ENCODE assay signal across 1 cellular context in the genomic region with DNA sequence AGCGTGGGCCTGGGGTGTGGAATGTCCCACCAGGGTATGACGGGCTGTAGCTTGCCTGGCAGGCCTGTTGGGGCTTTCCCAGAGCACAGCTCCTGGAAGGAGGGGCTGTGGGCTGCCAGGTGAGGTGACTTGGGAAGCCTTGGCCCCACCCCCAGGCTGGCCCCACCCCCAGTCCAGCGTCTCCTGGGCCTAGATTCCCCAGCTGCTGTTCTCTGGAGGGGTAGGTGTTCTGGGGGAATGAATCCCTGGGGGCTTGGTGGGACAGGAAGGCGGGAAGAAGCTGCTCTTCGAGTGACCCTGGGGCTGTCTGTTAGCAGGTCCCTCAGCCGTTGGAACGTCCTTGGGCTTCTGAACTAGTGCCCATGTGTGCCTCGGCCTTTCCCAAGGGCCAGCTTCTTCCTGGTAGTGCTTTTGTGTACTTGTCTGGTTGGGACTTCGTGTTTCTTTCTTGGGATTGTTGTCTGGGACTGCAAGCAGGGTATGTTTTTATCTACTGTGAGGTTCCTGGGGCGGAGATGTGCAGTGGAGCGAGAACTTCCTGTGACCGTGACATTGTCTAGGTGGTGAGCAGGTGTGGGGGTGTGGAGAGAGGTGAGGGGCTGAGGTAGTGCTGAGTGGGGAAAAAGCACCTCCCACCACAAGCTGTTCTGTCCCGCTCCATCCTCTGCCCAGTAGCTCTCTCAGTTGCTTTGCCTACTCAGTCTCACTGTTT.
TF ChIP-seq lines count a peak whose summit lies in the region.

No MANE protein-coding gene starts in this region.

TF ChIP-seq in H1, 55 proteins besides CTCF, POLR2A, EP300 and RAD21:
- TF ChIP-seq SP2 (IDR thresholded peaks at IDR 0.05; ENCODE audit: low read length) (no peak), NANOG (IDR thresholded peaks at IDR 0.05; ENCODE audit: insufficient read depth, low read depth, low read length, poor library complexity, severe bottlenecking) (no peak), ASH2L (IDR thresholded peaks at IDR 0.05; ENCODE audit: low read length) (no peak), RNF2 (IDR thresholded peaks at IDR 0.05; ENCODE audit: borderline replicate concordance, low read depth, low read length, missing control alignments, poor library complexity, severe bottlenecking) (no peak), HDAC2 (IDR thresholded peaks at IDR 0.05; ENCODE audit: borderline replicate concordance in 1 of 2, low read depth in 2 of 2, low read length in 2 of 2) (no peak), SUZ12 (IDR thresholded peaks at IDR 0.05; ENCODE audit: low read length) (no peak), ZNF274 (IDR thresholded peaks at IDR 0.05; ENCODE audit: borderline replicate concordance, extremely low read depth, low read length) (no peak), CHD2 (IDR thresholded peaks at IDR 0.05; ENCODE audit: low read length) (no peak), TEAD4 (IDR thresholded peaks at IDR 0.05; ENCODE audit: low read depth, low read length) (no peak; the same call in 1 of the 2 replicates), GTF2F1 (IDR thresholded peaks at IDR 0.05; ENCODE audit: borderline replicate concordance, low read depth, low read length) (no peak), RXRA (IDR thresholded peaks at IDR 0.05; ENCODE audit: insufficient read depth, low read depth, low read length) (no peak), KDM5A (IDR thresholded peaks at IDR 0.05; ENCODE audit: low read length) (no peak), TCF12 (IDR thresholded peaks at IDR 0.05; ENCODE audit: low read depth, low read length) (0 out of 2 replicates have a peak, but pooled peaks have one; percentile 44), TBP (IDR thresholded peaks at IDR 0.05; ENCODE audit: low read depth, low read length) (0 out of 2 replicates have a peak, but pooled peaks have one; percentile 11), CTBP2 (IDR thresholded peaks at IDR 0.05; ENCODE audit: borderline replicate concordance, insufficient read depth, insufficient read length, low read length) (no peak), KDM4A (IDR thresholded peaks at IDR 0.05; ENCODE audit: low read depth, low read length, severe bottlenecking) (no peak), TAF7 (optimal IDR thresholded peaks at IDR 0.05; ENCODE audit: borderline replicate concordance, low read depth, low read length) (no peak), RFX5 (IDR thresholded peaks at IDR 0.05; ENCODE audit: borderline replicate concordance, low read depth, low read length) (no peak), SIRT6 (IDR thresholded peaks at IDR 0.05; ENCODE audit: low read length) (no peak), BACH1 (IDR thresholded peaks at IDR 0.05; ENCODE audit: low read length) (no peak), SAP30 (IDR thresholded peaks at IDR 0.05; ENCODE audit: insufficient read depth, insufficient replicate concordance, low read length) (peak; percentile 22), BCL11A (IDR thresholded peaks at IDR 0.05; ENCODE audit: low read depth in 2 of 2, low read length in 2 of 2) (no peak), BRCA1 (IDR thresholded peaks at IDR 0.05; ENCODE audit: low read depth, low read length) (no peak), EGR1 (IDR thresholded peaks at IDR 0.05; ENCODE audit: borderline replicate concordance, low read depth, low read length) (no peak), KDM1A (IDR thresholded peaks at IDR 0.05; ENCODE audit: borderline replicate concordance, low read length) (no peak), HDAC6 (IDR thresholded peaks at IDR 0.05; ENCODE audit: low read depth, low read length) (no peak), CBX5 (IDR thresholded peaks at IDR 0.05; ENCODE audit: low read depth, low read length) (no peak), POU5F1 (IDR thresholded peaks at IDR 0.05; ENCODE audit: low read depth, low read length) (no peak), PHF8 (conservative IDR thresholded peaks at IDR 0.05; ENCODE audit: low read depth, low read length) (no peak), SP1 (IDR thresholded peaks at IDR 0.05; ENCODE audit: low read depth, low read length) (0 out of 2 replicates have a peak, but pooled peaks have one; percentile 24), CREB1 (IDR thresholded peaks at IDR 0.05) (no peak), SP4 (IDR thresholded peaks at IDR 0.05; ENCODE audit: low read length) (no peak), YY1 (IDR thresholded peaks at IDR 0.05; ENCODE audit: low read depth, low read length) (no peak), FOSL1 (IDR thresholded peaks at IDR 0.05; ENCODE audit: insufficient read depth, low read depth, low read length) (no peak), JUND (IDR thresholded peaks at IDR 0.05; ENCODE audit: low read length) (no peak), CBX8 (IDR thresholded peaks at IDR 0.05; ENCODE audit: borderline replicate concordance, low read depth, low read length) (no peak), SIN3A (conservative IDR thresholded peaks at IDR 0.05 in 1 of 2, IDR thresholded peaks at IDR 0.05 in 1 of 2; ENCODE audit: low read depth in 1 of 2, low read length in 2 of 2) (0 out of 4 replicates have a peak, but pooled peaks of 1 of the 2 experiments have one; percentile 55), EZH2 (IDR thresholded peaks at IDR 0.05; ENCODE audit: low read depth, low read length, severe bottlenecking) (no peak), CEBPB (IDR thresholded peaks at IDR 0.05; ENCODE audit: low read depth, low read length) (no peak), SIX5 (IDR thresholded peaks at IDR 0.05; ENCODE audit: low read depth, low read length) (no peak), NRF1 (IDR thresholded peaks at IDR 0.05; ENCODE audit: low read depth, low read length) (no peak), TAF1 (IDR thresholded peaks at IDR 0.05; ENCODE audit: low read depth, low read length) (0 out of 2 replicates have a peak, but pooled peaks have one; percentile 15), POLR2AphosphoS5 (IDR thresholded peaks at IDR 0.05; ENCODE audit: low read depth, low read length) (0 out of 2 replicates have a peak, but pooled peaks have one; percentile 13), JUN (IDR thresholded peaks at IDR 0.05; ENCODE audit: low read depth, low read length) (no peak)
- TF ChIP-seq, protein P1, sequence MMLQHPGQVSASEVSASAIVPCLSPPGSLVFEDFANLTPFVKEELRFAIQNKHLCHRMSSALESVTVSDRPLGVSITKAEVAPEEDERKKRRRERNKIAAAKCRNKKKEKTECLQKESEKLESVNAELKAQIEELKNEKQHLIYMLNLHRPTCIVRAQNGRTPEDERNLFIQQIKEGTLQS (IDR thresholded peaks at IDR 0.05; ENCODE audit: insufficient read depth, low read depth, low read length): no peak
- TF ChIP-seq, protein P2, sequence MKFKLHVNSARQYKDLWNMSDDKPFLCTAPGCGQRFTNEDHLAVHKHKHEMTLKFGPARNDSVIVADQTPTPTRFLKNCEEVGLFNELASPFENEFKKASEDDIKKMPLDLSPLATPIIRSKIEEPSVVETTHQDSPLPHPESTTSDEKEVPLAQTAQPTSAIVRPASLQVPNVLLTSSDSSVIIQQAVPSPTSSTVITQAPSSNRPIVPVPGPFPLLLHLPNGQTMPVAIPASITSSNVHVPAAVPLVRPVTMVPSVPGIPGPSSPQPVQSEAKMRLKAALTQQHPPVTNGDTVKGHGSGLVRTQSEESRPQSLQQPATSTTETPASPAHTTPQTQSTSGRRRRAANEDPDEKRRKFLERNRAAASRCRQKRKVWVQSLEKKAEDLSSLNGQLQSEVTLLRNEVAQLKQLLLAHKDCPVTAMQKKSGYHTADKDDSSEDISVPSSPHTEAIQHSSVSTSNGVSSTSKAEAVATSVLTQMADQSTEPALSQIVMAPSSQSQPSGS (IDR thresholded peaks at IDR 0.05; ENCODE audit: low read length): no peak; the same call in 1 of the 2 replicates
- TF ChIP-seq, protein P3, sequence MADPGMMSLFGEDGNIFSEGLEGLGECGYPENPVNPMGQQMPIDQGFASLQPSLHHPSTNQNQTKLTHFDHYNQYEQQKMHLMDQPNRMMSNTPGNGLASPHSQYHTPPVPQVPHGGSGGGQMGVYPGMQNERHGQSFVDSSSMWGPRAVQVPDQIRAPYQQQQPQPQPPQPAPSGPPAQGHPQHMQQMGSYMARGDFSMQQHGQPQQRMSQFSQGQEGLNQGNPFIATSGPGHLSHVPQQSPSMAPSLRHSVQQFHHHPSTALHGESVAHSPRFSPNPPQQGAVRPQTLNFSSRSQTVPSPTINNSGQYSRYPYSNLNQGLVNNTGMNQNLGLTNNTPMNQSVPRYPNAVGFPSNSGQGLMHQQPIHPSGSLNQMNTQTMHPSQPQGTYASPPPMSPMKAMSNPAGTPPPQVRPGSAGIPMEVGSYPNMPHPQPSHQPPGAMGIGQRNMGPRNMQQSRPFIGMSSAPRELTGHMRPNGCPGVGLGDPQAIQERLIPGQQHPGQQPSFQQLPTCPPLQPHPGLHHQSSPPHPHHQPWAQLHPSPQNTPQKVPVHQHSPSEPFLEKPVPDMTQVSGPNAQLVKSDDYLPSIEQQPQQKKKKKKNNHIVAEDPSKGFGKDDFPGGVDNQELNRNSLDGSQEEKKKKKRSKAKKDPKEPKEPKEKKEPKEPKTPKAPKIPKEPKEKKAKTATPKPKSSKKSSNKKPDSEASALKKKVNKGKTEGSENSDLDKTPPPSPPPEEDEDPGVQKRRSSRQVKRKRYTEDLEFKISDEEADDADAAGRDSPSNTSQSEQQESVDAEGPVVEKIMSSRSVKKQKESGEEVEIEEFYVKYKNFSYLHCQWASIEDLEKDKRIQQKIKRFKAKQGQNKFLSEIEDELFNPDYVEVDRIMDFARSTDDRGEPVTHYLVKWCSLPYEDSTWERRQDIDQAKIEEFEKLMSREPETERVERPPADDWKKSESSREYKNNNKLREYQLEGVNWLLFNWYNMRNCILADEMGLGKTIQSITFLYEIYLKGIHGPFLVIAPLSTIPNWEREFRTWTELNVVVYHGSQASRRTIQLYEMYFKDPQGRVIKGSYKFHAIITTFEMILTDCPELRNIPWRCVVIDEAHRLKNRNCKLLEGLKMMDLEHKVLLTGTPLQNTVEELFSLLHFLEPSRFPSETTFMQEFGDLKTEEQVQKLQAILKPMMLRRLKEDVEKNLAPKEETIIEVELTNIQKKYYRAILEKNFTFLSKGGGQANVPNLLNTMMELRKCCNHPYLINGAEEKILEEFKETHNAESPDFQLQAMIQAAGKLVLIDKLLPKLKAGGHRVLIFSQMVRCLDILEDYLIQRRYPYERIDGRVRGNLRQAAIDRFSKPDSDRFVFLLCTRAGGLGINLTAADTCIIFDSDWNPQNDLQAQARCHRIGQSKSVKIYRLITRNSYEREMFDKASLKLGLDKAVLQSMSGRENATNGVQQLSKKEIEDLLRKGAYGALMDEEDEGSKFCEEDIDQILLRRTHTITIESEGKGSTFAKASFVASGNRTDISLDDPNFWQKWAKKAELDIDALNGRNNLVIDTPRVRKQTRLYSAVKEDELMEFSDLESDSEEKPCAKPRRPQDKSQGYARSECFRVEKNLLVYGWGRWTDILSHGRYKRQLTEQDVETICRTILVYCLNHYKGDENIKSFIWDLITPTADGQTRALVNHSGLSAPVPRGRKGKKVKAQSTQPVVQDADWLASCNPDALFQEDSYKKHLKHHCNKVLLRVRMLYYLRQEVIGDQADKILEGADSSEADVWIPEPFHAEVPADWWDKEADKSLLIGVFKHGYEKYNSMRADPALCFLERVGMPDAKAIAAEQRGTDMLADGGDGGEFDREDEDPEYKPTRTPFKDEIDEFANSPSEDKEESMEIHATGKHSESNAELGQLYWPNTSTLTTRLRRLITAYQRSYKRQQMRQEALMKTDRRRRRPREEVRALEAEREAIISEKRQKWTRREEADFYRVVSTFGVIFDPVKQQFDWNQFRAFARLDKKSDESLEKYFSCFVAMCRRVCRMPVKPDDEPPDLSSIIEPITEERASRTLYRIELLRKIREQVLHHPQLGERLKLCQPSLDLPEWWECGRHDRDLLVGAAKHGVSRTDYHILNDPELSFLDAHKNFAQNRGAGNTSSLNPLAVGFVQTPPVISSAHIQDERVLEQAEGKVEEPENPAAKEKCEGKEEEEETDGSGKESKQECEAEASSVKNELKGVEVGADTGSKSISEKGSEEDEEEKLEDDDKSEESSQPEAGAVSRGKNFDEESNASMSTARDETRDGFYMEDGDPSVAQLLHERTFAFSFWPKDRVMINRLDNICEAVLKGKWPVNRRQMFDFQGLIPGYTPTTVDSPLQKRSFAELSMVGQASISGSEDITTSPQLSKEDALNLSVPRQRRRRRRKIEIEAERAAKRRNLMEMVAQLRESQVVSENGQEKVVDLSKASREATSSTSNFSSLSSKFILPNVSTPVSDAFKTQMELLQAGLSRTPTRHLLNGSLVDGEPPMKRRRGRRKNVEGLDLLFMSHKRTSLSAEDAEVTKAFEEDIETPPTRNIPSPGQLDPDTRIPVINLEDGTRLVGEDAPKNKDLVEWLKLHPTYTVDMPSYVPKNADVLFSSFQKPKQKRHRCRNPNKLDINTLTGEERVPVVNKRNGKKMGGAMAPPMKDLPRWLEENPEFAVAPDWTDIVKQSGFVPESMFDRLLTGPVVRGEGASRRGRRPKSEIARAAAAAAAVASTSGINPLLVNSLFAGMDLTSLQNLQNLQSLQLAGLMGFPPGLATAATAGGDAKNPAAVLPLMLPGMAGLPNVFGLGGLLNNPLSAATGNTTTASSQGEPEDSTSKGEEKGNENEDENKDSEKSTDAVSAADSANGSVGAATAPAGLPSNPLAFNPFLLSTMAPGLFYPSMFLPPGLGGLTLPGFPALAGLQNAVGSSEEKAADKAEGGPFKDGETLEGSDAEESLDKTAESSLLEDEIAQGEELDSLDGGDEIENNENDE (IDR thresholded peaks at IDR 0.05; ENCODE audit: insufficient replicate concordance, low read length): no peak
- TF ChIP-seq, protein P4, sequence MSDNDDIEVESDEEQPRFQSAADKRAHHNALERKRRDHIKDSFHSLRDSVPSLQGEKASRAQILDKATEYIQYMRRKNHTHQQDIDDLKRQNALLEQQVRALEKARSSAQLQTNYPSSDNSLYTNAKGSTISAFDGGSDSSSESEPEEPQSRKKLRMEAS (IDR thresholded peaks at IDR 0.05): no peak
- TF ChIP-seq, protein P5, sequence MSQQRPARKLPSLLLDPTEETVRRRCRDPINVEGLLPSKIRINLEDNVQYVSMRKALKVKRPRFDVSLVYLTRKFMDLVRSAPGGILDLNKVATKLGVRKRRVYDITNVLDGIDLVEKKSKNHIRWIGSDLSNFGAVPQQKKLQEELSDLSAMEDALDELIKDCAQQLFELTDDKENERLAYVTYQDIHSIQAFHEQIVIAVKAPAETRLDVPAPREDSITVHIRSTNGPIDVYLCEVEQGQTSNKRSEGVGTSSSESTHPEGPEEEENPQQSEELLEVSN (IDR thresholded peaks at IDR 0.05): no peak
- TF ChIP-seq, protein P6, sequence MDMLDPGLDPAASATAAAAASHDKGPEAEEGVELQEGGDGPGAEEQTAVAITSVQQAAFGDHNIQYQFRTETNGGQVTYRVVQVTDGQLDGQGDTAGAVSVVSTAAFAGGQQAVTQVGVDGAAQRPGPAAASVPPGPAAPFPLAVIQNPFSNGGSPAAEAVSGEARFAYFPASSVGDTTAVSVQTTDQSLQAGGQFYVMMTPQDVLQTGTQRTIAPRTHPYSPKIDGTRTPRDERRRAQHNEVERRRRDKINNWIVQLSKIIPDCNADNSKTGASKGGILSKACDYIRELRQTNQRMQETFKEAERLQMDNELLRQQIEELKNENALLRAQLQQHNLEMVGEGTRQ (IDR thresholded peaks at IDR 0.05; ENCODE audit: low read length): no peak
